ENCODE assay signal across 20 cellular contexts in genomic region chr2:21676676-21677075, GRCh38.
DNase-seq lines count a peak whose midpoint lies in the region; ATAC-seq and TF ChIP-seq lines count a peak whose summit lies in the region.
"Had no signal": no experiment of that assay in that cellular context is flagged by ENCODE, and none has a peak within 500 bp of the region (broad histone marks: within the 10 kb centered on the region; RNA-seq: fewer than 3 reads in every experiment).

No MANE protein-coding gene starts in this region.

- ATAC-seq in RWPE2 (ENCODE audit: low read depth) (peak; percentile 66; the same call in 1 of the 3 replicates), foreskin keratinocyte (no peak), psoas muscle (no peak)
- ATAC-seq: GM12878, HCT116 had no signal

- H3K4me3 Mint-ChIP-seq in type B pancreatic cell, result no peak overlapping the region
- H3K4me3 Mint-ChIP-seq: B cell; CD4-positive, CD25-positive, alpha-beta regulatory T cell had no signal

- no peaks in the 10 kb centered on the region for H3K4me1 ChIP-seq in RWPE2 (ENCODE audit: insufficient read depth, poor library complexity, severe bottlenecking)
- H3K4me1 ChIP-seq in foreskin keratinocyte, result no peaks in the 10 kb centered on the region
- H3K4me1 ChIP-seq in psoas muscle, result no peaks in the 10 kb centered on the region

- peaks cover 7% of the 10 kb centered on the region for H3K27me3 Mint-ChIP-seq in type B pancreatic cell
- H3K27me3 Mint-ChIP-seq: B cell; CD4-positive, CD25-positive, alpha-beta regulatory T cell had no signal

- peaks cover 4% of the 10 kb centered on the region for H3K9me3 Mint-ChIP-seq in type B pancreatic cell

- H3K4me3 ChIP-seq in RWPE2 (ENCODE audit: severe bottlenecking), result no peak overlapping the region
- no peak overlapping the region for H3K4me3 ChIP-seq in psoas muscle
- H3K4me3 ChIP-seq: GM12878, GM23248, SK-N-MC had no signal

- H3K27ac ChIP-seq in RWPE2 (ENCODE audit: poor library complexity, severe bottlenecking) (no peak overlapping the region), foreskin keratinocyte (no peak overlapping the region), psoas muscle (no peak overlapping the region)
- H3K27ac ChIP-seq: GM23248, SK-N-MC had no signal

- no peaks in the 10 kb centered on the region for H3K4me1 Mint-ChIP-seq in type B pancreatic cell (ENCODE audit: unreplicated experiment)
- H3K4me1 Mint-ChIP-seq: B cell; CD4-positive, CD25-positive, alpha-beta regulatory T cell had no signal

- no peaks in the 10 kb centered on the region for H3K36me3 Mint-ChIP-seq in type B pancreatic cell
- H3K36me3 Mint-ChIP-seq: CD4-positive, CD25-positive, alpha-beta regulatory T cell had no signal

- TF ChIP-seq CTCF in RWPE2 (IDR thresholded peaks at IDR 0.05; ENCODE audit: poor library complexity, severe bottlenecking) (no peak), foreskin keratinocyte (conservative IDR thresholded peaks at IDR 0.05) (no peak), type B pancreatic cell (conservative IDR thresholded peaks at IDR 0.05) (no peak), psoas muscle (IDR thresholded peaks at IDR 0.05) (no peak)

- H3K36me3 ChIP-seq in RWPE2 (ENCODE audit: low read depth) (no peaks in the 10 kb centered on the region), psoas muscle (ENCODE audit: insufficient read depth in 1 of 2, low read depth in 1 of 2) (no peaks in the 10 kb centered on the region)

- DNase-seq in HT1080 (ENCODE audit: low read depth) (peak; percentile 57), RWPE2 (ENCODE audit: low spot score) (no peak), foreskin keratinocyte (peak; percentile 1 to 39), NCI-H1417 treated with DMSO at 0.1 percent for 48 hours (lab: John Stamatoyannopoulos, UW) (no peak), foreskin melanocyte (no peak), type B pancreatic cell (ENCODE audit: extremely low spot score, unreplicated experiment) (no peak), psoas muscle (no peak)
- DNase-seq: CD4-positive, CD25-positive, alpha-beta regulatory T cell; DMS79; GDM1; GM23248; NCI-H1048; NCI-H146; NCI-H2081 treated with DMSO at 0.1 percent for 48 hours; NCI-H524; Right ventricle myocardium superior had no signal

- H3K9me3 ChIP-seq in RWPE2 (ENCODE audit: severe bottlenecking), result no peaks in the 10 kb centered on the region
- H3K9me3 ChIP-seq in psoas muscle, result no peaks in the 10 kb centered on the region

- H3K27ac Mint-ChIP-seq in type B pancreatic cell, result no peak overlapping the region
- H3K27ac Mint-ChIP-seq: B cell; CD4-positive, CD25-positive, alpha-beta regulatory T cell had no signal

- H3K27me3 ChIP-seq in RWPE2 (ENCODE audit: insufficient read depth, poor library complexity, severe bottlenecking) (no peaks in the 10 kb centered on the region), foreskin keratinocyte (no peaks in the 10 kb centered on the region), psoas muscle (ENCODE audit: insufficient read depth in 3 of 3, low read length in 2 of 3) (no peaks in the 10 kb centered on the region)

- intact Hi-C loops in psoas muscle (cut with DNase I), result no loop called here

Comparison
In these comparisons a context has a peak if more than half of its experiments do, and no peak if none do; other contexts are left out.
1. DNase-seq: peak in HT1080 (single experiment) and foreskin keratinocyte (2 of 2); none in RWPE2 (single experiment), NCI-H1417 treated with DMSO at 0.1 percent for 48 hours (single experiment), foreskin melanocyte (single experiment), type B pancreatic cell (single experiment) and psoas muscle (0 of 2).